8 cellular contexts compared by ENCODE assay signal in genomic region chr5:6714221-6715041, GRCh38. TPM values are rescaled to one million over a fixed set of nuclear protein-coding genes. Genes with fewer than 3 reads are reported as not detected.
DNase-seq lines count a peak whose midpoint lies in the region; ATAC-seq and TF ChIP-seq lines count a peak whose summit lies in the region.

No MANE protein-coding gene starts in this region.

- no peak overlapping the region for H2AFZ ChIP-seq in Loucy (ENCODE audit: low read length)

- H3K4me1 ChIP-seq in Loucy (ENCODE audit: insufficient read depth, low read length, poor library complexity, severe bottlenecking) (peaks cover 45% of the 10 kb centered on the region), right cardiac atrium (ENCODE audit: control insufficient read depth, insufficient read depth, low read length) (peaks cover 23% of the 10 kb centered on the region)

- no peaks in the 10 kb centered on the region for H3F3A ChIP-seq in Loucy (ENCODE audit: low read depth)

- CTCF ChIA-PET in activated naive CD4-positive, alpha-beta T cell treated with anti-CD3 and anti-CD28 coated beads, Interleukin-2, amount 10 ng/mL, durations not matched to agents 7 days and 5 days (lab: Charles Lee) = no interaction called here

- no peaks in the 10 kb centered on the region for H3K9me3 Mint-ChIP-seq in activated naive CD4-positive, alpha-beta T cell treated with anti-CD3 and anti-CD28 coated beads, Interleukin-2, amount 10 ng/mL, durations not matched to agents 7 days and 5 days

- TF ChIP-seq CTCF in Loucy (conservative IDR thresholded peaks at IDR 0.05; ENCODE audit: low read length) = no peak

- peaks cover 8% of the 10 kb centered on the region; the same call in 1 of the 2 replicates for H3K36me3 ChIP-seq in Loucy (ENCODE audit: insufficient read depth, low read length)

- H3K4me3 ChIP-seq in Loucy (ENCODE audit: low read length, poor library complexity, severe bottlenecking) (peak overlapping the region; percentile 93), right cardiac atrium (ENCODE audit: low read length) (peak overlapping the region; percentile 94), skin epidermis (peak overlapping the region; percentile 41 to 76 (median 60))

- H3K4me3 Mint-ChIP-seq in activated naive CD4-positive, alpha-beta T cell treated with anti-CD3 and anti-CD28 coated beads, Interleukin-2, amount 10 ng/mL, durations not matched to agents 7 days and 5 days = peak overlapping the region; percentile 87

- peak overlapping the region; percentile 75 for H3K9ac ChIP-seq in Loucy (ENCODE audit: low read depth, low read length, poor library complexity, severe bottlenecking)

- peak overlapping the region; percentile 98 for H3K4me2 ChIP-seq in Loucy (ENCODE audit: low read depth, low read length, poor library complexity, severe bottlenecking)

- intact Hi-C loops in right cardiac atrium (cut with DNase I) = loop anchor here in 2 of 4 donors (5.0 to 10.0 kb wide), 2 partner anchors 82 to 90 kb away; partner anchors contain the start of genes NSUN2 (in 1 of the 2) and SRD5A1 (in 1 of the 2)

- H3K9me2 ChIP-seq in Loucy (replicated peaks; ENCODE audit: low read depth, low read length) = no peaks in the 10 kb centered on the region

- under 1% methylated on average over 100 of the region's 100 CpGs for WGBS in right cardiac atrium

- H3K27me3 ChIP-seq in Loucy (ENCODE audit: insufficient read depth, low read length, poor library complexity, severe bottlenecking) (no peaks in the 10 kb centered on the region), right cardiac atrium (ENCODE audit: control insufficient read depth, insufficient read depth) (no peaks in the 10 kb centered on the region)

- H4K20me1 ChIP-seq in Loucy (ENCODE audit: insufficient read depth, low read length, poor library complexity, severe bottlenecking) = peaks cover 51% of the 10 kb centered on the region

- H3K9me3 ChIP-seq in Loucy (ENCODE audit: insufficient read depth, low read depth, low read length) (no peaks in the 10 kb centered on the region), right cardiac atrium (ENCODE audit: control insufficient read depth, low read length) (no peaks in the 10 kb centered on the region)

- peaks cover 58% of the 10 kb centered on the region for H3K4me1 Mint-ChIP-seq in activated naive CD4-positive, alpha-beta T cell treated with anti-CD3 and anti-CD28 coated beads, Interleukin-2, amount 10 ng/mL, durations not matched to agents 7 days and 5 days

- peaks cover 54% of the 10 kb centered on the region for H3K79me2 ChIP-seq in Loucy (ENCODE audit: insufficient read depth, low read length)

- peak; percentile 9 to 10 for ATAC-seq in right cardiac atrium
- ATAC-seq in GM21447 (IDR thresholded peaks at IDR 0.05; ENCODE audit: unreplicated experiment) = no peak
- ATAC-seq in GM21786 (IDR thresholded peaks at IDR 0.05; ENCODE audit: unreplicated experiment) = no peak

- H3K27me3 Mint-ChIP-seq in activated naive CD4-positive, alpha-beta T cell treated with anti-CD3 and anti-CD28 coated beads, Interleukin-2, amount 10 ng/mL, durations not matched to agents 7 days and 5 days = peaks cover 11% of the 10 kb centered on the region

- peak; percentile 36 for DNase-seq in EH (ENCODE audit: low read depth)
- DNase-seq in activated naive CD4-positive, alpha-beta T cell treated with anti-CD3 and anti-CD28 coated beads, Interleukin-2, amount 10 ng/mL, durations not matched to agents 7 days and 5 days = peak; percentile 43
- DNase-seq in right cardiac atrium = peak; percentile 35 to 84 (median 70)
- DNase-seq in NCI-H2081 treated with DMSO at 0.1 percent for 48 hours (lab: John Stamatoyannopoulos, UW) = no peak

- peaks cover 32% of the 10 kb centered on the region for H3K36me3 Mint-ChIP-seq in activated naive CD4-positive, alpha-beta T cell treated with anti-CD3 and anti-CD28 coated beads, Interleukin-2, amount 10 ng/mL, durations not matched to agents 7 days and 5 days

- H3K27ac Mint-ChIP-seq in activated naive CD4-positive, alpha-beta T cell treated with anti-CD3 and anti-CD28 coated beads, Interleukin-2, amount 10 ng/mL, durations not matched to agents 7 days and 5 days = peak overlapping the region; percentile 88

- H3K27ac ChIP-seq in right cardiac atrium (ENCODE audit: low read length) (peak overlapping the region; percentile 42), skin epidermis (peak overlapping the region in 20 of 21 experiments; percentile 18 to 82 (median 66))

RNA-seq across cellular contexts. Expression of gene TENT4A, which starts 1.2 kb away (rescaled TPM):
- 10 to 100 TPM; 11.2 to 14.5 (median 12.3) TPM for total RNA-seq in right cardiac atrium
- 4.7 TPM for polyA plus RNA-seq in right cardiac atrium

Comparison
In these comparisons a context has a peak if more than half of its experiments do, and no peak if none do; other contexts are left out.
1. ATAC-seq: peak in right cardiac atrium (2 of 2); none in GM21447 (single experiment) and GM21786 (single experiment).
2. Peak in every context shown above with its lines, with median percentiles within 50 percentile points of each other: H3K4me3 ChIP-seq.